In genomic region chr10:131806146-131806545, GRCh38 we compare ENCODE assay signal across 18 cellular contexts.
"Had no signal": no experiment of that assay in that cellular context is flagged by ENCODE, and none has a peak within 500 bp of the region (broad histone marks: within the 10 kb centered on the region; RNA-seq: fewer than 3 reads in every experiment).

No MANE protein-coding gene starts in this region.

- H3K27ac ChIP-seq: ascending aorta, body of pancreas, KMS-11, Peyer's patch had no signal

- ATAC-seq: activated CD4-positive, CD25-positive, alpha-beta regulatory T cell treated with anti-CD3 and anti-CD28 coated beads, Interleukin-2, amount 50 U/mL, for 24 hours; body of pancreas had no signal

- H3K36me3 ChIP-seq: ascending aorta, Peyer's patch had no signal

- H3K36me3 Mint-ChIP-seq: activated naive CD4-positive, alpha-beta T cell treated with anti-CD3 and anti-CD28 coated beads, Interleukin-2, amount 50 U/mL, for 24 hours; IgD-negative memory B cell had no signal

- H3K9me3 Mint-ChIP-seq: activated naive CD4-positive, alpha-beta T cell treated with anti-CD3 and anti-CD28 coated beads, Interleukin-2, amount 50 U/mL, for 24 hours; IgD-negative memory B cell; T-helper 1 cell treated with Interleukin-12 subunit alpha and Interleukin-12 subunit beta and Interleukin-4 antibody, amounts not matched to agents 30 μg/mL and 1 μg/mL, for 36 hours had no signal

- H3K4me3 Mint-ChIP-seq: activated naive CD4-positive, alpha-beta T cell treated with anti-CD3 and anti-CD28 coated beads, Interleukin-2, amount 50 U/mL, for 24 hours; IgD-negative memory B cell; T-helper 1 cell treated with Interleukin-12 subunit alpha and Interleukin-12 subunit beta and Interleukin-4 antibody, amounts not matched to agents 30 μg/mL and 1 μg/mL, for 36 hours had no signal

- DNase-seq: activated CD4-positive, alpha-beta T cell treated with anti-CD3 and anti-CD28 coated beads for 4 hours; activated T-cell treated with anti-CD3 and anti-CD28 coated beads, Interleukin-2, amount 50 U/mL, for 1 hour; body of pancreas; NCI-H1092; NCI-H1417; NCI-H1930; NCI-H2107; NCI-H2171 treated with DMSO at 0.1 percent for 48 hours; NCI-H226; NCI-H526; Peyer's patch; SHP77 treated with DMSO at 0.1 percent for 48 hours had no signal

- H3K9me3 ChIP-seq: ascending aorta, body of pancreas, Peyer's patch had no signal

- H3K4me1 Mint-ChIP-seq: activated naive CD4-positive, alpha-beta T cell treated with anti-CD3 and anti-CD28 coated beads, Interleukin-2, amount 50 U/mL, for 24 hours had no signal

- H3K4me1 ChIP-seq: ascending aorta, body of pancreas, Peyer's patch had no signal

- H3K4me3 ChIP-seq: ascending aorta, body of pancreas, Peyer's patch had no signal

- H3K27ac Mint-ChIP-seq: activated naive CD4-positive, alpha-beta T cell treated with anti-CD3 and anti-CD28 coated beads, Interleukin-2, amount 50 U/mL, for 24 hours; IgD-negative memory B cell; T-helper 1 cell treated with Interleukin-12 subunit alpha and Interleukin-12 subunit beta and Interleukin-4 antibody, amounts not matched to agents 30 μg/mL and 1 μg/mL, for 36 hours had no signal

- H3K27me3 ChIP-seq: ascending aorta, body of pancreas, Peyer's patch had no signal

- H3K9ac ChIP-seq: KMS-11 had no signal
